13 cellular contexts compared by ENCODE assay signal in the genomic region with DNA sequence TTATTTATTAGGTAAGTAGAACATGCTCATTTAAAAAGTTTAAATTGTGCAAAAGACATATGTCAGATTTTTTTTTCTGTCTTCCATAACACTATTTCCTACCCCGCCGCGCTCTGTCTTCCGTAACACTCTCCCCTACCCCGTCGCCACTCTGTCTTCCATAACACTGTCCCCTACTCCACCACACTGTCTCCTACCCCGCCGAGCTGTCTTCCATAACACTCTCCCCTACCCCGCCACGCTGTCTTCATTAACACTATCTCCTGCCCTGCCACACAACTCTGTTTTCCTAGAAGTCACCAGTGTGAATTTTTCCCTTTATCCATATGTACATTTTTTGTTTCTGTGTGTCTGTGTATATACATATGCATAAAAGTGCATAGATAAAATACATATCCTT. TPM values are rescaled to one million over a fixed set of nuclear protein-coding genes. Genes with fewer than 3 reads are reported as not detected.
DNase-seq lines count a peak whose midpoint lies in the region; ATAC-seq, FAIRE-seq and TF ChIP-seq lines count a peak whose summit lies in the region.
"Had no signal": no experiment of that assay in that cellular context is flagged by ENCODE, and none has a peak within 500 bp of the region (broad histone marks: within the 10 kb centered on the region; RNA-seq: fewer than 3 reads in every experiment).

No MANE protein-coding gene starts in this region.

- H3K27ac ChIP-seq in OCI-LY3 (ENCODE audit: low read length) (peak overlapping the region; percentile 1; the same call in 1 of the 2 replicates), endothelial cell of umbilical vein (ENCODE audit: insufficient read depth, low read depth, low read length) (no peak overlapping the region)
- H3K27ac ChIP-seq: gastrocnemius medialis, transverse colon had no signal

- no peaks in the 10 kb centered on the region for H3K9me1 ChIP-seq in endothelial cell of umbilical vein (replicated peaks; ENCODE audit: control insufficient read depth, extremely low read depth, insufficient read depth, low read length)

- DNase-seq in NCI-H82 (lab: John Stamatoyannopoulos, UW) (peak; percentile 25), NCI-H82 treated with DMSO at 0.1 percent for 48 hours (lab: John Stamatoyannopoulos, UW; ENCODE audit: unreplicated experiment) (no peak), endothelial cell of umbilical vein (ENCODE audit: low read depth, low spot score) (no peak), neural crest cell (ENCODE audit: low read depth, low spot score) (no peak), left cardiac atrium (no peak), posterior cingulate gyrus (no peak)
- DNase-seq: gastrocnemius medialis; GDM1; stimulated activated CD4-positive, alpha-beta T cell treated with anti-CD3 and anti-CD28 coated beads, Interleukin-4, amount 100 ng/mL, for 4 hours; transverse colon had no signal

- H3K36me3 ChIP-seq in OCI-LY3 (replicated peaks; ENCODE audit: low read depth, low read length) = peaks cover 87% of the 10 kb centered on the region
- peaks cover 0 to 12% of the 10 kb centered on the region in 2 experiments for H3K36me3 ChIP-seq in endothelial cell of umbilical vein (ENCODE audit: control insufficient read depth in 2 of 2, extremely low read depth in 1 of 2, insufficient read depth in 2 of 2, low read length in 2 of 2)
- H3K36me3 ChIP-seq: gastrocnemius medialis had no signal

- intact Hi-C loops in endothelial cell of umbilical vein (cut with micrococcal nuclease) = no loop called here
- intact Hi-C loops in left cardiac atrium (cut with DNase I) = no loop called here
- intact Hi-C loops in posterior cingulate gyrus (cut with DNase I) = no loop called here

- H3K27me3 Mint-ChIP-seq in neural crest cell (ENCODE audit: low read depth) = no peaks in the 10 kb centered on the region

- no peak overlapping the region for H3K4me3 Mint-ChIP-seq in neural crest cell

- peaks cover 97% of the 10 kb centered on the region for H3K79me2 ChIP-seq in OCI-LY3 (ENCODE audit: low read length)
- peaks cover 93% of the 10 kb centered on the region for H3K79me2 ChIP-seq in endothelial cell of umbilical vein (ENCODE audit: control insufficient read depth, insufficient read depth, low read length)

- peaks cover 21% of the 10 kb centered on the region for H3K36me3 Mint-ChIP-seq in neural crest cell (ENCODE audit: low read depth)

- H3K4me2 ChIP-seq in OCI-LY3 (ENCODE audit: low read length) (peak overlapping the region; percentile 97), endothelial cell of umbilical vein (ENCODE audit: insufficient read depth, low read length) (peak overlapping the region; percentile 92)

- peak overlapping the region; percentile 23; the same call in 1 of the 2 replicates for H3K9ac ChIP-seq in OCI-LY3 (ENCODE audit: low read length)
- H3K9ac ChIP-seq in endothelial cell of umbilical vein (replicated peaks; ENCODE audit: extremely low read depth, insufficient read depth, low read length) = no peak overlapping the region

- H3K9me3 ChIP-seq in OCI-LY3 (ENCODE audit: insufficient read depth, low read length) (no peaks in the 10 kb centered on the region), endothelial cell of umbilical vein (replicated peaks; ENCODE audit: control insufficient read depth, insufficient read depth, low read length) (no peaks in the 10 kb centered on the region)
- H3K9me3 ChIP-seq: gastrocnemius medialis, transverse colon had no signal

- no peaks in the 10 kb centered on the region for H3K9me3 Mint-ChIP-seq in neural crest cell

- no TSS peak for BruUV-seq in endothelial cell of umbilical vein (replicated peaks; lab: Mats Ljungman, UMichigan)

- H3K27me3 ChIP-seq in OCI-LY3 (ENCODE audit: low read depth, low read length) (no peaks in the 10 kb centered on the region), endothelial cell of umbilical vein (ENCODE audit: control insufficient read depth in 2 of 2, insufficient read depth in 2 of 2, low read length in 2 of 2) (no peaks in the 10 kb centered on the region)
- H3K27me3 ChIP-seq: gastrocnemius medialis, transverse colon had no signal

- dilution Hi-C loops in endothelial cell of umbilical vein (cut with MboI; ENCODE audit: extremely low pct_ligation_motif_present, low sequenced_read_pairs) = no loop called here

- peak overlapping the region; percentile 63 for H3K27ac Mint-ChIP-seq in neural crest cell (ENCODE audit: unreplicated experiment)

- H4K20me1 ChIP-seq in OCI-LY3 (ENCODE audit: insufficient read depth, low read length) (peaks cover 86% of the 10 kb centered on the region), endothelial cell of umbilical vein (replicated peaks; ENCODE audit: control insufficient read depth, extremely low read depth, insufficient read depth, low read length) (peaks cover 6% of the 10 kb centered on the region)

- CTCF ChIA-PET in endothelial cell of umbilical vein (lab: Charles Lee) = interaction anchor here (8.8 kb wide), 1 partner anchor 201 kb away, joined by 50 read pairs; no protein-coding TSS in a partner anchor

- no peak for TF ChIP-seq POLR2A in endothelial cell of umbilical vein (IDR thresholded peaks at IDR 0.05; ENCODE audit: low read depth, low read length)

- H3K4me1 Mint-ChIP-seq in neural crest cell = peaks cover 54% of the 10 kb centered on the region

- FAIRE-seq in endothelial cell of umbilical vein (lab: Jason Lieb, UNC) = no peak
- FAIRE-seq: A204.1 had no signal

- H3K4me1 ChIP-seq in OCI-LY3 (ENCODE audit: low read length) (peaks cover 42% of the 10 kb centered on the region), endothelial cell of umbilical vein (ENCODE audit: control insufficient read depth, extremely low read depth, insufficient read depth, low read length) (peaks cover 48% of the 10 kb centered on the region)

- POLR2A ChIA-PET in endothelial cell of umbilical vein (lab: Charles Lee) = interaction anchor here (1.5 kb wide), 1 partner anchor 22 kb away, joined by 3 read pairs; no protein-coding TSS in a partner anchor

- TF ChIP-seq CTCF in OCI-LY3 (IDR thresholded peaks at IDR 0.05; ENCODE audit: low read depth, low read length) (no peak), endothelial cell of umbilical vein (IDR thresholded peaks at IDR 0.05; ENCODE audit: extremely low read depth in 1 of 2, insufficient read depth in 1 of 2, low read depth in 1 of 2, low read length in 2 of 2) (no peak), neural crest cell (conservative IDR thresholded peaks at IDR 0.05) (no peak)

- H2AFZ ChIP-seq in OCI-LY3 (ENCODE audit: low read depth, low read length) (no peak overlapping the region), endothelial cell of umbilical vein (ENCODE audit: low read depth, low read length) (no peak overlapping the region)

- no peak for ATAC-seq in left cardiac atrium
- ATAC-seq in GM18498 (IDR thresholded peaks at IDR 0.05; ENCODE audit: unreplicated experiment) = no peak
- ATAC-seq: gastrocnemius medialis had no signal

- peak overlapping the region; percentile 83 for H3K4me3 ChIP-seq in OCI-LY3 (ENCODE audit: low read length)
- peak overlapping the region in 1 of 3 experiments; percentile 98 for H3K4me3 ChIP-seq in endothelial cell of umbilical vein (replicated peaks in 1 of 3; ENCODE audit: insufficient read depth in 1 of 3, low read depth in 1 of 3, low read length in 3 of 3)
- H3K4me3 ChIP-seq: gastrocnemius medialis, transverse colon had no signal

TF ChIP-seq in endothelial cell of umbilical vein, 7 proteins besides CTCF, POLR2A, EP300 and RAD21:
- no peak for TF ChIP-seq POLR2AphosphoS5 (IDR thresholded peaks at IDR 0.05; ENCODE audit: insufficient read depth, low read depth, low read length)
- TF ChIP-seq JUN (IDR thresholded peaks at IDR 0.05; ENCODE audit: borderline replicate concordance, insufficient read depth, insufficient read length, low read depth) = no peak
- TF ChIP-seq GATA2 (IDR thresholded peaks at IDR 0.05; ENCODE audit: insufficient read depth, insufficient read length, low read depth, low read length) = no peak
- no peak for TF ChIP-seq MYC (IDR thresholded peaks at IDR 0.05; ENCODE audit: low read depth, low read length)
- no peak for TF ChIP-seq FOS (IDR thresholded peaks at IDR 0.05; ENCODE audit: borderline replicate concordance, insufficient read depth, low read length)
- TF ChIP-seq EZH2 (IDR thresholded peaks at IDR 0.05; ENCODE audit: borderline replicate concordance, low read depth, low read length, severe bottlenecking) = no peak
- TF ChIP-seq, protein P1, sequence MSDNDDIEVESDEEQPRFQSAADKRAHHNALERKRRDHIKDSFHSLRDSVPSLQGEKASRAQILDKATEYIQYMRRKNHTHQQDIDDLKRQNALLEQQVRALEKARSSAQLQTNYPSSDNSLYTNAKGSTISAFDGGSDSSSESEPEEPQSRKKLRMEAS (IDR thresholded peaks at IDR 0.05; ENCODE audit: insufficient read depth, insufficient read length) = no peak

RNA-seq across cellular contexts. Expression of a gene that starts 4.4 kb away (rescaled TPM):
- total RNA-seq in endothelial cell of umbilical vein = 109 and 127 TPM in 2 replicates
- 69.0 and 74.3 TPM in 2 replicates for polyA plus RNA-seq in endothelial cell of umbilical vein
- 60.4 and 61.9 TPM in 2 replicates for polyA plus RNA-seq in endothelial cell of umbilical vein (2011; cell fraction: cytosol; rRNA removed)
- 23.0 and 32.4 TPM in 2 replicates for polyA plus RNA-seq in endothelial cell of umbilical vein (2011; cell fraction: nucleus; rRNA removed)
- polyA plus RNA-seq in endothelial cell of umbilical vein (2012) = 34.5 and 57.2 TPM in 2 replicates
- polyA minus RNA-seq in endothelial cell of umbilical vein = 56.1 and 58.2 TPM in 2 replicates
- 13.2 TPM for polyA minus RNA-seq in endothelial cell of umbilical vein (2011; cell fraction: cytosol; rRNA and poly(A)+ RNA removed)
- 15.4 and 26.9 TPM in 2 replicates for polyA minus RNA-seq in endothelial cell of umbilical vein (2011; cell fraction: nucleus; rRNA and poly(A)+ RNA removed)
- 139 and 147 TPM in 2 replicates for total RNA-seq in neural crest cell
- total RNA-seq in left cardiac atrium = 10 to 100 TPM; 16.8 to 22.9 TPM

RNA-seq across cellular contexts. Expression of a gene that starts 47.0 kb away (rescaled TPM):
- total RNA-seq in endothelial cell of umbilical vein (8.1 and 9.2 TPM in 2 replicates), neural crest cell (65.2 and 68.8 TPM in 2 replicates), left cardiac atrium (10 to 100 TPM; 84.8 to 92.5 TPM)
- 2.2 and 2.7 TPM in 2 replicates for polyA plus RNA-seq in endothelial cell of umbilical vein
- 2.6 and 2.7 TPM in 2 replicates for polyA plus RNA-seq in endothelial cell of umbilical vein (2011; cell fraction: cytosol; rRNA removed)
- polyA plus RNA-seq in endothelial cell of umbilical vein (2011; cell fraction: nucleus; rRNA removed) = 1.1 and 1.3 TPM in 2 replicates
- polyA plus RNA-seq in endothelial cell of umbilical vein (2012) = 1.4 and 1.9 TPM in 2 replicates
- polyA minus RNA-seq in endothelial cell of umbilical vein = 4.4 and 6.5 TPM in 2 replicates
- 2.7 TPM for polyA minus RNA-seq in endothelial cell of umbilical vein (2011; cell fraction: cytosol; rRNA and poly(A)+ RNA removed)
- 0.24 and 0.58 TPM in 2 replicates for polyA minus RNA-seq in endothelial cell of umbilical vein (2011; cell fraction: nucleus; rRNA and poly(A)+ RNA removed)
